16 cellular contexts compared by ENCODE assay signal in the genomic region with DNA sequence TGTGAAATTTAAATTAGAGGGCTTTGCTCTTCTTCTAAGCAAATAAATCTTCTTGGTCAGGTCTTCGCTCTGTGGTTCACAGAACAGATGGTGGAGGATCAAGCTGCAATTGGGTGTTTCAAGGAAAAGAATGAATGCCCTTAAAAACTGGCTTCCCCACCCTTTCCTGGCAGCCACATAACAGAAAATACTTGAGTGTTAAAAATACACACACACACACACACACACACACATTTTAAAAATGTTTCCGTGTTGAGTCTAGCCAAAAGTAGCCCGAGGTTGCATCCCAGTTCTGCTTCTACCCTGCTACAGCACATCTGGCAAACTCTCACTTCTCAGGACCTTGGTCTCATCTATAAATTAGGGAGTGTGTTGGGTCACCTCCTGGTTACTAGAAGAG. TPM values are rescaled to one million over a fixed set of nuclear protein-coding genes. Genes with fewer than 3 reads are reported as not detected.
DNase-seq lines count a peak whose midpoint lies in the region; ATAC-seq, FAIRE-seq and TF ChIP-seq lines count a peak whose summit lies in the region.
"Had no signal": no experiment of that assay in that cellular context is flagged by ENCODE, and none has a peak within 500 bp of the region (broad histone marks: within the 10 kb centered on the region; RNA-seq: fewer than 3 reads in every experiment).

No MANE protein-coding gene starts in this region.

- no peaks in the 10 kb centered on the region for H3K27me3 Mint-ChIP-seq in astrocyte (ENCODE audit: low read depth, unreplicated experiment)
- peaks cover 37% of the 10 kb centered on the region for H3K27me3 Mint-ChIP-seq in stimulated activated naive CD8-positive, alpha-beta T cell treated with anti-CD3 and anti-CD28 coated beads, Interleukin-15, amount 100 ng/mL, for 72 hours
- peaks cover 14% of the 10 kb centered on the region for H3K27me3 Mint-ChIP-seq in activated T-helper 1 cell treated with anti-CD3 and anti-CD28 coated beads, Interleukin-12 subunit alpha, Interleukin-12 subunit beta, Interleukin-2, Interleukin-4 antibody, amounts not matched to agents 30 ng/mL and 10 ng/mL and 1 ng/mL, durations not matched to agents 14 hours and 24 hours and 36 hours (ENCODE audit: insufficient read depth)

- no peak for TF ChIP-seq CTCF in AG10803 (conservative IDR thresholded peaks at IDR 0.05; ENCODE audit: low read length)
- TF ChIP-seq CTCF in astrocyte (IDR thresholded peaks at IDR 0.05; ENCODE audit: insufficient read depth, low read depth, low read length) = no peak
- no peak for TF ChIP-seq CTCF in right lobe of liver (IDR thresholded peaks at IDR 0.05)

- H3K4me3 ChIP-seq in AG10803 (ENCODE audit: low read length) (no peak overlapping the region), astrocyte (ENCODE audit: insufficient read depth, low read depth, low read length) (no peak overlapping the region), right lobe of liver (no peak overlapping the region)
- H3K4me3 ChIP-seq: BLaER1, K562 had no signal

- no peak overlapping the region for H2AFZ ChIP-seq in astrocyte (ENCODE audit: low read depth, low read length)

- H3K27me3 ChIP-seq in astrocyte (ENCODE audit: insufficient read depth, low read length) = peaks cover 3% of the 10 kb centered on the region
- no peaks in the 10 kb centered on the region for H3K27me3 ChIP-seq in right lobe of liver
- H3K27me3 ChIP-seq: BLaER1 had no signal

- no peaks in the 10 kb centered on the region for H3K9me3 Mint-ChIP-seq in astrocyte (ENCODE audit: unreplicated experiment)
- no peaks in the 10 kb centered on the region for H3K9me3 Mint-ChIP-seq in stimulated activated naive CD8-positive, alpha-beta T cell treated with anti-CD3 and anti-CD28 coated beads, Interleukin-15, amount 100 ng/mL, for 72 hours
- H3K9me3 Mint-ChIP-seq in activated T-helper 1 cell treated with anti-CD3 and anti-CD28 coated beads, Interleukin-12 subunit alpha, Interleukin-12 subunit beta, Interleukin-2, Interleukin-4 antibody, amounts not matched to agents 30 ng/mL and 10 ng/mL and 1 ng/mL, durations not matched to agents 14 hours and 24 hours and 36 hours = no peaks in the 10 kb centered on the region
- H3K9me3 Mint-ChIP-seq: CD8-positive, alpha-beta memory T cell had no signal

- H3K4me2 ChIP-seq in astrocyte (ENCODE audit: low read length) = no peak overlapping the region
- H3K4me2 ChIP-seq: BLaER1 had no signal

- DNase-seq in AG10803 (ENCODE audit: low read depth) (peak; percentile 77), astrocyte (ENCODE audit: low read depth) (peak; percentile 23), myocyte (ENCODE audit: low read depth) (peak; percentile 29), right lobe of liver (no peak)
- DNase-seq in stimulated activated naive CD8-positive, alpha-beta T cell treated with anti-CD3 and anti-CD28 coated beads, Interleukin-15, amount 100 ng/mL, for 72 hours = no peak
- no peak for DNase-seq in activated T-helper 1 cell treated with anti-CD3 and anti-CD28 coated beads, Interleukin-12 subunit alpha, Interleukin-12 subunit beta, Interleukin-2, Interleukin-4 antibody, amounts not matched to agents 30 ng/mL and 10 ng/mL and 1 ng/mL, durations not matched to agents 14 hours and 24 hours and 36 hours (ENCODE audit: low spot score)
- DNase-seq: ACHN; AML-193; Caco-2; CD8-positive, alpha-beta memory T cell; DND-41 had no signal

- FAIRE-seq in astrocyte (lab: Jason Lieb, UNC) = no peak
- FAIRE-seq: K562 had no signal

- no peak overlapping the region for H3K27ac Mint-ChIP-seq in astrocyte (ENCODE audit: unreplicated experiment)
- no peak overlapping the region for H3K27ac Mint-ChIP-seq in stimulated activated naive CD8-positive, alpha-beta T cell treated with anti-CD3 and anti-CD28 coated beads, Interleukin-15, amount 100 ng/mL, for 72 hours
- no peak overlapping the region for H3K27ac Mint-ChIP-seq in activated T-helper 1 cell treated with anti-CD3 and anti-CD28 coated beads, Interleukin-12 subunit alpha, Interleukin-12 subunit beta, Interleukin-2, Interleukin-4 antibody, amounts not matched to agents 30 ng/mL and 10 ng/mL and 1 ng/mL, durations not matched to agents 14 hours and 24 hours and 36 hours
- H3K27ac Mint-ChIP-seq: CD8-positive, alpha-beta memory T cell had no signal

- H3K9ac ChIP-seq in astrocyte (ENCODE audit: low read length) = no peak overlapping the region
- H3K9ac ChIP-seq: BLaER1 had no signal

- peaks cover 2% of the 10 kb centered on the region for H3K4me1 Mint-ChIP-seq in astrocyte (ENCODE audit: low read depth, unreplicated experiment)
- H3K4me1 Mint-ChIP-seq in stimulated activated naive CD8-positive, alpha-beta T cell treated with anti-CD3 and anti-CD28 coated beads, Interleukin-15, amount 100 ng/mL, for 72 hours = no peaks in the 10 kb centered on the region
- no peaks in the 10 kb centered on the region for H3K4me1 Mint-ChIP-seq in activated T-helper 1 cell treated with anti-CD3 and anti-CD28 coated beads, Interleukin-12 subunit alpha, Interleukin-12 subunit beta, Interleukin-2, Interleukin-4 antibody, amounts not matched to agents 30 ng/mL and 10 ng/mL and 1 ng/mL, durations not matched to agents 14 hours and 24 hours and 36 hours (ENCODE audit: low read depth)
- H3K4me1 Mint-ChIP-seq: CD8-positive, alpha-beta memory T cell had no signal

- no peaks in the 10 kb centered on the region for H3K36me3 ChIP-seq in astrocyte (ENCODE audit: insufficient read depth, low read length)
- H3K36me3 ChIP-seq in right lobe of liver = no peaks in the 10 kb centered on the region
- H3K36me3 ChIP-seq: BLaER1 had no signal

- intact Hi-C loops in right lobe of liver (cut with DNase I) = loop anchor here (5.0 to 10.0 kb wide), 3 partner anchors 185 to 245 kb away; no protein-coding TSS in a partner anchor
- intact Hi-C loops in activated T-helper 1 cell treated with anti-CD3 and anti-CD28 coated beads, Interleukin-12 subunit alpha, Interleukin-12 subunit beta, Interleukin-2, Interleukin-4 antibody, amounts not matched to agents 30 ng/mL and 10 ng/mL and 1 ng/mL, durations not matched to agents 14 hours and 24 hours and 36 hours (cut with micrococcal nuclease) = loop anchor here (10.0 kb wide), 1 partner anchor 1425 kb away; no protein-coding TSS in a partner anchor

- H3K9me3 ChIP-seq in astrocyte (ENCODE audit: insufficient read depth, low read depth, low read length) (no peaks in the 10 kb centered on the region), right lobe of liver (no peaks in the 10 kb centered on the region)
- H3K9me3 ChIP-seq: BLaER1, Caco-2 had no signal

- H3K27ac ChIP-seq in astrocyte (ENCODE audit: low read depth, low read length) = no peak overlapping the region
- no peak overlapping the region for H3K27ac ChIP-seq in right lobe of liver
- H3K27ac ChIP-seq: BLaER1 had no signal

- WGBS in right lobe of liver (ENCODE audit: insufficient coverage, low coverage, low lambda C conversion rate, missing lambda C conversion rate) = 92% methylated on average over 1 of the region's 3 CpGs

- no peak for TF ChIP-seq POLR2A in right lobe of liver (IDR thresholded peaks at IDR 0.05)

- H3K79me2 ChIP-seq in astrocyte (ENCODE audit: insufficient read depth, low read length) = no peaks in the 10 kb centered on the region

- H3K4me1 ChIP-seq in astrocyte (ENCODE audit: insufficient read depth, low read length) (no peaks in the 10 kb centered on the region), right lobe of liver (no peaks in the 10 kb centered on the region)
- H3K4me1 ChIP-seq: Caco-2 had no signal

- ATAC-seq in right lobe of liver (no peak), HG02938 (IDR thresholded peaks at IDR 0.05; ENCODE audit: unreplicated experiment) (no peak)
- ATAC-seq in stimulated activated naive CD8-positive, alpha-beta T cell treated with anti-CD3 and anti-CD28 coated beads, Interleukin-15, amount 100 ng/mL, for 72 hours = no peak
- ATAC-seq: HCT116, K562 had no signal

- H3K36me3 Mint-ChIP-seq in astrocyte (ENCODE audit: low read depth, unreplicated experiment) = peaks cover 4% of the 10 kb centered on the region
- H3K36me3 Mint-ChIP-seq in activated T-helper 1 cell treated with anti-CD3 and anti-CD28 coated beads, Interleukin-12 subunit alpha, Interleukin-12 subunit beta, Interleukin-2, Interleukin-4 antibody, amounts not matched to agents 30 ng/mL and 10 ng/mL and 1 ng/mL, durations not matched to agents 14 hours and 24 hours and 36 hours (ENCODE audit: low read depth) = no peaks in the 10 kb centered on the region
- H3K36me3 Mint-ChIP-seq: CD8-positive, alpha-beta memory T cell had no signal

- no peaks in the 10 kb centered on the region for H4K20me1 ChIP-seq in astrocyte (ENCODE audit: insufficient read depth, low read length)
- H4K20me1 ChIP-seq: BLaER1 had no signal

- no peak overlapping the region for H3K4me3 Mint-ChIP-seq in astrocyte (ENCODE audit: unreplicated experiment)
- H3K4me3 Mint-ChIP-seq in stimulated activated naive CD8-positive, alpha-beta T cell treated with anti-CD3 and anti-CD28 coated beads, Interleukin-15, amount 100 ng/mL, for 72 hours = no peak overlapping the region
- H3K4me3 Mint-ChIP-seq in activated T-helper 1 cell treated with anti-CD3 and anti-CD28 coated beads, Interleukin-12 subunit alpha, Interleukin-12 subunit beta, Interleukin-2, Interleukin-4 antibody, amounts not matched to agents 30 ng/mL and 10 ng/mL and 1 ng/mL, durations not matched to agents 14 hours and 24 hours and 36 hours = no peak overlapping the region
- H3K4me3 Mint-ChIP-seq: CD8-positive, alpha-beta memory T cell had no signal

RNA-seq across cellular contexts. Expression of a gene that starts 56.7 kb away (rescaled TPM):
- total RNA-seq in astrocyte (not detected in 2 replicates), myocyte (3.0 TPM in 1 of 2 replicates, not detected in the other), right lobe of liver (1 to 10 TPM in 1 of 6 experiments, under 1 TPM in 2, not detected in 3; 0.29 to 1.4 (median 0.92) TPM)
- polyA plus RNA-seq in myocyte (2012) = 2.7 TPM
- 4.8 and 7.7 TPM in 2 replicates for total RNA-seq in activated T-helper 1 cell treated with anti-CD3 and anti-CD28 coated beads, Interleukin-12 subunit alpha, Interleukin-12 subunit beta, Interleukin-2, Interleukin-4 antibody, amounts not matched to agents 30 ng/mL and 10 ng/mL and 1 ng/mL, durations not matched to agents 14 hours and 24 hours and 36 hours
- total RNA-seq: A172, K562 had no signal
- polyA plus RNA-seq: K562 had no signal

Comparison
In these comparisons a context has a peak if more than half of its experiments do, and no peak if none do; other contexts are left out.
1. DNase-seq: peak in AG10803 (single experiment), astrocyte (single experiment) and myocyte (single experiment); none in right lobe of liver (0 of 3), stimulated activated naive CD8-positive, alpha-beta T cell treated with anti-CD3 and anti-CD28 coated beads, Interleukin-15, amount 100 ng/mL, for 72 hours (0 of 2) and activated T-helper 1 cell treated with anti-CD3 and anti-CD28 coated beads, Interleukin-12 subunit alpha, Interleukin-12 subunit beta, Interleukin-2, Interleukin-4 antibody, amounts not matched to agents 30 ng/mL and 10 ng/mL and 1 ng/mL, durations not matched to agents 14 hours and 24 hours and 36 hours (single experiment).